In the genomic region with DNA sequence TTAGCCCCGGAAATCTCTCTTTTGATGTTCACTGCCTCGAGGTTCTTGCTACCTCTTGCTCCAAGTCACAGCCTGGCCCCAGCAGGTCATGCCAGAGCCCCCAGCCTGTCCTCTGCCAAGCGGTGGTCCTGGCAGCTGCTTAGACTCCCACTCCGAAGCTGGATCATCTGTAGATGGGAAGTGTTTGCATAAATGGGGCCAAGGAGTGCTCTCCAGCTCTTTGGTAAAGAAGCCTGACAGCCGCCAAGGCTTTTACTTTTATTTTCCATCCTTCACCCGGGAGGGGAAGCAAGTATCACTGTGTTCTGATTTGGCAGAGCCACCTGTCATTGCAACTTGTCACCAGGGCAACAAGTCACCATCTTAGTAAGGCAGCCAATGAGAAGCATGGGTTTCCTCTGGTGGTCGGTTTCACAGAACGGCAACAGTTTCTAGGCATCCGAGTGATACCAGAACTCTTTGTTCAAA, we compare ENCODE assay signal across 8 cellular contexts. TPM values are rescaled to one million over a fixed set of nuclear protein-coding genes. Genes with fewer than 3 reads are reported as not detected.
A peak's percentile ranks its signal among the peaks of the same experiment; 100 is the strongest.
DNase-seq lines count a peak whose midpoint lies in the region; ATAC-seq and TF ChIP-seq lines count a peak whose summit lies in the region.

No MANE protein-coding gene starts in this region.

- dilution Hi-C loops in mammary epithelial cell (cut with HindIII; ENCODE audit: low sequenced_read_pairs) = no loop called here

- TF ChIP-seq POLR2A in gastrocnemius medialis (IDR thresholded peaks at IDR 0.05) = no peak

- CTCF ChIA-PET in CD8-positive, alpha-beta T cell (lab: Charles Lee) = interaction anchor here (1.1 to 1.3 kb wide), 2 partner anchors 23 to 90 kb away, joined by 3 read pairs; a partner anchor contains a TSS
- CTCF ChIA-PET in mammary epithelial cell (lab: Charles Lee; ENCODE audit: low non-redundant PET) = no interaction called here

- no peaks in the 10 kb centered on the region for H3K9me3 Mint-ChIP-seq in CD8-positive, alpha-beta T cell

- H3K4me2 ChIP-seq in mammary epithelial cell (ENCODE audit: insufficient read depth, low read depth, low read length) = no peak overlapping the region

- no peak overlapping the region for H2AFZ ChIP-seq in mammary epithelial cell (ENCODE audit: low read depth, low read length)

- no peak for TF ChIP-seq CTCF in CD8-positive, alpha-beta T cell (IDR thresholded peaks at IDR 0.05)
- no peak for TF ChIP-seq CTCF in gastrocnemius medialis (IDR thresholded peaks at IDR 0.05 in 4 of 5, conservative IDR thresholded peaks at IDR 0.05 in 1 of 5)
- no peak for TF ChIP-seq CTCF in mammary epithelial cell (conservative IDR thresholded peaks at IDR 0.05 in 1 of 2, IDR thresholded peaks at IDR 0.05 in 1 of 2; ENCODE audit: extremely low read depth in 1 of 2, insufficient read depth in 1 of 2, low read depth in 1 of 2, low read length in 2 of 2)

- H3K27ac ChIP-seq in CD8-positive, alpha-beta T cell (ENCODE audit: low read depth, low read length) = no peak overlapping the region
- H3K27ac ChIP-seq in angular gyrus (ENCODE audit: low read depth, low read length) = peak overlapping the region; percentile 26
- peak overlapping the region; percentile 95 for H3K27ac ChIP-seq in thymus (ENCODE audit: low read depth)
- H3K27ac ChIP-seq in gastrocnemius medialis = no peak overlapping the region
- H3K27ac ChIP-seq in mammary epithelial cell (ENCODE audit: insufficient read depth, low read depth, low read length) = no peak overlapping the region

- no peaks in the 10 kb centered on the region for H4K20me1 ChIP-seq in mammary epithelial cell (ENCODE audit: insufficient read depth, low read length)

- H3K27me3 ChIP-seq in CD8-positive, alpha-beta T cell (ENCODE audit: insufficient read depth, low read length) = no peaks in the 10 kb centered on the region
- H3K27me3 ChIP-seq in thymus (ENCODE audit: control insufficient read depth, insufficient read depth) (no peaks in the 10 kb centered on the region), gastrocnemius medialis (peaks cover 0 to under 1% (median 0%) of the 10 kb centered on the region in 3 donors), mammary epithelial cell (ENCODE audit: insufficient read depth, low read length) (no peaks in the 10 kb centered on the region)

- 27% methylated on average over 9 of the region's 9 CpGs for WGBS in thymus
- 28% methylated on average over 7 of the region's 9 CpGs for WGBS in mammary epithelial cell (ENCODE audit: low coverage, missing lambda C conversion rate)

- H3K79me2 ChIP-seq in mammary epithelial cell (ENCODE audit: insufficient read depth, low read length) = no peaks in the 10 kb centered on the region

- in situ Hi-C loops in gastrocnemius medialis (cut with MboI; ENCODE audit: low sequenced_read_pairs in 4 of 4) (loop anchor here in 1 of 4 donors (10.0 kb wide), 1 partner anchor 147 kb away; no protein-coding TSS in a partner anchor), mammary epithelial cell (cut with MboI; ENCODE audit: low sequenced_read_pairs in 2 of 2) (no loop called here)

- BruUV-seq in mammary epithelial cell (replicated peaks; lab: Mats Ljungman, UMichigan) = no TSS peak

- no peak overlapping the region for H3K9ac ChIP-seq in mammary epithelial cell (ENCODE audit: insufficient read depth, low read length)

- H3K4me3 ChIP-seq in CD8-positive, alpha-beta T cell (ENCODE audit: low read depth, low read length) = peak overlapping the region; percentile 40
- H3K4me3 ChIP-seq in thymus (ENCODE audit: low read length) = peak overlapping the region; percentile 39
- no peak overlapping the region for H3K4me3 ChIP-seq in gastrocnemius medialis
- no peak overlapping the region for H3K4me3 ChIP-seq in mammary epithelial cell (replicated peaks in 1 of 3; ENCODE audit: insufficient read depth in 1 of 3, low read depth in 2 of 3, low read length in 3 of 3)

- no peaks in the 10 kb centered on the region for H3K36me3 ChIP-seq in CD8-positive, alpha-beta T cell (ENCODE audit: insufficient read depth, low read length)
- no peaks in the 10 kb centered on the region for H3K36me3 ChIP-seq in thymus (ENCODE audit: control insufficient read depth, insufficient read depth)
- no peaks in the 10 kb centered on the region for H3K36me3 ChIP-seq in gastrocnemius medialis
- H3K36me3 ChIP-seq in mammary epithelial cell (ENCODE audit: insufficient read depth, low read length) = no peaks in the 10 kb centered on the region

- POLR2A ChIA-PET in CD8-positive, alpha-beta T cell (lab: Charles Lee) = no interaction called here

- H3K4me1 Mint-ChIP-seq in CD8-positive, alpha-beta T cell (ENCODE audit: low read depth) = peaks cover 13% of the 10 kb centered on the region

- H3K36me3 Mint-ChIP-seq in CD8-positive, alpha-beta T cell = no peaks in the 10 kb centered on the region

- H3K4me1 ChIP-seq in CD8-positive, alpha-beta T cell (ENCODE audit: insufficient read depth, low read length) = peaks cover 15% of the 10 kb centered on the region
- H3K4me1 ChIP-seq in thymus (ENCODE audit: control insufficient read depth, insufficient read depth, low read length) (peaks cover 19% of the 10 kb centered on the region), gastrocnemius medialis (no peaks in the 10 kb centered on the region), mammary epithelial cell (ENCODE audit: insufficient read depth, low read length) (no peaks in the 10 kb centered on the region)

- intact Hi-C loops in CD8-positive, alpha-beta T cell (cut with DNase I, micrococcal nuclease) = no loop called here
- intact Hi-C loops in gastrocnemius medialis (cut with DNase I; ENCODE audit: low total_unique reads) (no loop called here), mammary epithelial cell (cut with micrococcal nuclease) (no loop called here)

- H3K9me3 ChIP-seq in CD8-positive, alpha-beta T cell (ENCODE audit: low read length) = no peaks in the 10 kb centered on the region
- no peaks in the 10 kb centered on the region for H3K9me3 ChIP-seq in thymus (ENCODE audit: control insufficient read depth)
- H3K9me3 ChIP-seq in gastrocnemius medialis = no peaks in the 10 kb centered on the region
- no peaks in the 10 kb centered on the region for H3K9me3 ChIP-seq in mammary epithelial cell (replicated peaks; ENCODE audit: insufficient read depth, low read length)

- peak; percentile 90 for ATAC-seq in CD8-positive, alpha-beta T cell
- ATAC-seq in GM19328 (IDR thresholded peaks at IDR 0.05; ENCODE audit: unreplicated experiment) (peak; percentile 73), gastrocnemius medialis (no peak)

- H3K4me3 Mint-ChIP-seq in CD8-positive, alpha-beta T cell = peak overlapping the region; percentile 63

- peak overlapping the region; percentile 52 for H3K27ac Mint-ChIP-seq in CD8-positive, alpha-beta T cell

- peak in 2 of 7 experiments; percentile 30 to 48 for DNase-seq in CD8-positive, alpha-beta T cell
- peak; percentile 82 for DNase-seq in MV-4-11 (lab: John Stamatoyannopoulos, UW)
- DNase-seq in gastrocnemius medialis = no peak
- DNase-seq in mammary epithelial cell = no peak
- no peak for DNase-seq in effector CD8-positive, alpha-beta T cell (lab: John Stamatoyannopoulos, UW)

- peaks cover 2% of the 10 kb centered on the region for H3K27me3 Mint-ChIP-seq in CD8-positive, alpha-beta T cell (ENCODE audit: low read depth)

RNA-seq across cellular contexts. Expression of a gene that starts 10.6 kb away (rescaled TPM):
- total RNA-seq in CD8-positive, alpha-beta T cell = not detected
- 33.1 TPM for polyA plus RNA-seq in thymus
- total RNA-seq in gastrocnemius medialis = 1 to 10 TPM in 1 of 4 donors, not detected in 3; 1.2 TPM
- total RNA-seq in mammary epithelial cell = not detected
- polyA plus RNA-seq in mammary epithelial cell = not detected
- polyA minus RNA-seq in mammary epithelial cell = not detected

RNA-seq across cellular contexts. Expression of a gene that starts 18.6 kb away (rescaled TPM):
- total RNA-seq in CD8-positive, alpha-beta T cell = 1 to 10 TPM; 1.1 to 1.5 TPM
- 1.6 TPM for polyA plus RNA-seq in thymus
- total RNA-seq in gastrocnemius medialis = 1 to 10 TPM in 1 of 4 donors, under 1 TPM in 1, not detected in 2; 0.16 to 1.2 TPM
- not detected for total RNA-seq in mammary epithelial cell
- polyA plus RNA-seq in mammary epithelial cell = 0.11 TPM
- not detected for polyA minus RNA-seq in mammary epithelial cell

RNA-seq across cellular contexts. Expression of a gene that starts 21.3 kb away (rescaled TPM):
- total RNA-seq in CD8-positive, alpha-beta T cell = 100 to 1,000 TPM; 260 to 270 TPM
- polyA plus RNA-seq in thymus (140 TPM), mammary epithelial cell (78.1 TPM)
- total RNA-seq in gastrocnemius medialis (1 to 10 TPM in 3 of 4 donors, under 1 TPM in 1; 0.87 to 3.7 (median 2.8) TPM), mammary epithelial cell (10 to 100 TPM; 34.3 to 82.0 TPM)
- 108 TPM for polyA minus RNA-seq in mammary epithelial cell

RNA-seq across cellular contexts. Expression of a gene that starts 22.4 kb away (rescaled TPM):
- total RNA-seq in CD8-positive, alpha-beta T cell = 10 to 100 TPM; 32.4 to 39.5 TPM
- polyA plus RNA-seq in thymus = 59.5 TPM
- 100 to 1,000 TPM; 109 to 146 (median 126) TPM for total RNA-seq in gastrocnemius medialis
- total RNA-seq in mammary epithelial cell = 100 to 1,000 TPM in 1 of 2 donors, 10 to 100 TPM in 1; 41.8 to 129 TPM
- polyA plus RNA-seq in mammary epithelial cell = 50.9 TPM
- 11.0 TPM for polyA minus RNA-seq in mammary epithelial cell

RNA-seq across cellular contexts. Expression of a gene that starts 24.7 kb away (rescaled TPM):
- 1 to 10 TPM; 1.1 to 1.7 TPM for total RNA-seq in CD8-positive, alpha-beta T cell
- polyA plus RNA-seq in thymus (9.4 TPM), mammary epithelial cell (not detected)
- total RNA-seq in gastrocnemius medialis (not detected), mammary epithelial cell (under 1 TPM in 1 of 2 donors, not detected in 1; 0.66 TPM)
- not detected for polyA minus RNA-seq in mammary epithelial cell

Comparison
In these comparisons a context has a peak if more than half of its experiments do, and no peak if none do; other contexts are left out.
1. ATAC-seq: peak in CD8-positive, alpha-beta T cell (single experiment) and GM19328 (single experiment); none in gastrocnemius medialis (0 of 2).
2. H3K27ac ChIP-seq: peak in angular gyrus (single experiment) and thymus (single experiment); none in CD8-positive, alpha-beta T cell (single experiment), gastrocnemius medialis (0 of 4) and mammary epithelial cell (single experiment).
3. H3K4me3 ChIP-seq: peak in CD8-positive, alpha-beta T cell (single experiment) and thymus (single experiment); none in gastrocnemius medialis (0 of 4) and mammary epithelial cell (0 of 3).
4. RNA of a gene that starts 21.3 kb away (total RNA-seq): 260 to 270 TPM in CD8-positive, alpha-beta T cell and 34.3 to 82.0 TPM in mammary epithelial cell; 0.87 to 3.7 TPM in gastrocnemius medialis; every median in the first group is over 4 times any median in the second.